Comparison of ENCODE assay signal across 19 cellular contexts in genomic region chr12:111761706-111762105, GRCh38. TPM values are rescaled to one million over a fixed set of nuclear protein-coding genes. Genes with fewer than 3 reads are reported as not detected.
DNase-seq lines count a peak whose midpoint lies in the region; TF ChIP-seq lines count a peak whose summit lies in the region.
"Had no signal": no experiment of that assay in that cellular context is flagged by ENCODE, and none has a peak within 500 bp of the region (broad histone marks: within the 10 kb centered on the region; RNA-seq: fewer than 3 reads in every experiment).

No MANE protein-coding gene starts in this region.

- WGBS in tibial nerve, 2 donors = 38 to 50% methylated on average over 3 of the region's 3 CpGs

- no peaks in the 10 kb centered on the region for H3K9me3 Mint-ChIP-seq in endothelial cell (ENCODE audit: unreplicated experiment)
- H3K9me3 Mint-ChIP-seq: central memory CD8-positive, alpha-beta T cell; effector memory CD8-positive, alpha-beta T cell had no signal

- peaks cover 0 to 11% (median 5%) of the 10 kb centered on the region in 4 donors for H3K4me1 ChIP-seq in tibial nerve

- H3K4me3 ChIP-seq in tibial nerve = no peak overlapping the region
- H3K4me3 ChIP-seq: heart right ventricle, ovary, skin epidermis had no signal

- H3K36me3 Mint-ChIP-seq in endothelial cell (ENCODE audit: low read depth, unreplicated experiment) = no peaks in the 10 kb centered on the region

- no peak for TF ChIP-seq EP300 in tibial nerve (IDR thresholded peaks at IDR 0.05)

- no peak for TF ChIP-seq POLR2A in tibial nerve (IDR thresholded peaks at IDR 0.05)

- DNase-seq in NCI-H82 (lab: John Stamatoyannopoulos, UW) (peak; percentile 34), NCI-H82 treated with DMSO at 0.1 percent for 48 hours (lab: John Stamatoyannopoulos, UW; ENCODE audit: unreplicated experiment) (no peak), KBM-7 (peak; percentile 33), endothelial cell (ENCODE audit: low spot score) (no peak), NCI-H226 (no peak), tibial nerve (ENCODE audit: low spot score in 2 of 2) (no peak), DMS153 treated with DMSO at 0.1 percent for 48 hours (lab: John Stamatoyannopoulos, UW; ENCODE audit: unreplicated experiment) (no peak)
- DNase-seq in stimulated activated CD4-positive, alpha-beta T cell treated with anti-CD3 and anti-CD28 coated beads, Interleukin-2, amount 100 ng/mL, for 48 hours = no peak
- DNase-seq: anterior cingulate cortex; C1 segment of cervical spinal cord; effector memory CD8-positive, alpha-beta T cell; heart right ventricle; NCI-H1417 treated with DMSO at 0.1 percent for 48 hours; ovary; SK-N-SH; stimulated activated CD4-positive, alpha-beta T cell treated with anti-CD3 and anti-CD28 coated beads, Interleukin-4, amount 100 ng/mL, for 4 hours had no signal

- H3K27me3 ChIP-seq in tibial nerve = no peaks in the 10 kb centered on the region
- H3K27me3 ChIP-seq: heart right ventricle, ovary had no signal

- in situ Hi-C loops in KBM-7 (cut with MboI; ENCODE audit: low pct_unique_long_range_greater_than_20kb, low sequenced_read_pairs) = no loop called here

- H3K4me3 Mint-ChIP-seq in endothelial cell (ENCODE audit: unreplicated experiment) = no peak overlapping the region
- H3K4me3 Mint-ChIP-seq: central memory CD8-positive, alpha-beta T cell; effector memory CD8-positive, alpha-beta T cell had no signal

- H3K4me1 Mint-ChIP-seq in endothelial cell (ENCODE audit: unreplicated experiment) = peaks cover 33% of the 10 kb centered on the region

- peak overlapping the region; percentile 86 for H3K27ac Mint-ChIP-seq in endothelial cell (ENCODE audit: unreplicated experiment)
- H3K27ac Mint-ChIP-seq: effector memory CD8-positive, alpha-beta T cell had no signal

- peaks cover 9% of the 10 kb centered on the region for H3K27me3 Mint-ChIP-seq in endothelial cell (ENCODE audit: unreplicated experiment)

- H3K27ac ChIP-seq in tibial nerve = no peak overlapping the region
- H3K27ac ChIP-seq: 22Rv1, heart right ventricle, ovary, skin epidermis had no signal

- H3K36me3 ChIP-seq in tibial nerve = peaks cover 0 to 20% (median 0%) of the 10 kb centered on the region in 3 donors
- H3K36me3 ChIP-seq: ovary had no signal

- H3K9me3 ChIP-seq in tibial nerve = no peaks in the 10 kb centered on the region
- H3K9me3 ChIP-seq: heart right ventricle, ovary, SK-N-SH had no signal

- TF ChIP-seq CTCF in endothelial cell (IDR thresholded peaks at IDR 0.05; ENCODE audit: unreplicated experiment) (no peak), tibial nerve (IDR thresholded peaks at IDR 0.05) (no peak)

RNA-seq across cellular contexts. Expression of gene ALDH2, which starts 5.0 kb away (rescaled TPM):
- total RNA-seq in endothelial cell (ENCODE audit: unreplicated experiment) (98.5 TPM), tibial nerve (100 to 1,000 TPM in 2 of 4 donors, 10 to 100 TPM in 2; 70.2 to 120 (median 95.3) TPM)

Comparison
In these comparisons a context has a peak if more than half of its experiments do, and no peak if none do; other contexts are left out.
1. DNase-seq: peak in NCI-H82 (single experiment) and KBM-7 (single experiment); none in NCI-H82 treated with DMSO at 0.1 percent for 48 hours (single experiment), endothelial cell (single experiment), NCI-H226 (single experiment), stimulated activated CD4-positive, alpha-beta T cell treated with anti-CD3 and anti-CD28 coated beads, Interleukin-2, amount 100 ng/mL, for 48 hours (0 of 2), tibial nerve (0 of 2) and DMS153 treated with DMSO at 0.1 percent for 48 hours (single experiment).